Comparison of ENCODE assay signal across 28 cellular contexts in the genomic region with DNA sequence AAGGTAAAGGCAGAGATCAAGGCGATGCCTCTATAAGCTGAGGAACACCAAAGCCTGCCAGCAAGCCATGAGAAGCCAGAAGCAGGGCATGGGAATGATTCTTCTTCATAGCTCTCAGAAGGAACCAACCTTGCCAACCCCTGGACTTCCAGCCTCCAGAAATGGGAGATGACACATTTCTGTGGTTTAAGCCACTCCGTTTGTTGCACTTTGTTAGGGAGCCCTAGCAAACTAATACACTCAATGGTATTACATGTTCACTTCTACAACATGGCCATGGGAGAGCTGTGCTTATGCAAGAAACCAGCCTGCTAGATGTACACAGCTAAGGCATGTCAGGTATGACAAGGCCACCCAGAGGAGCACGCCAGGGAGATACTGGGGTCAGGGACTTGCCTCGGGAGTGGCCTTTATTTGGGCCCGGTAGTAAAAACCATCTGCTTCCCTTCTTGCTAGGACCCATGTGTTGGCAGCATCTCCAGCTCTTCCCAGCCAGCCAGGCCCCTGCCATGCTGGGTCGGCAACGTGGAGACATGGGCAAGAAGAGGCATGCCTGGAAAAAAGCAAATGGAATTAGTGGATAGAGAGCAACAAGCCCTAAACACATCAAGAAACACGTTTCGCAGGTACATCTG. TPM values are rescaled to one million over a fixed set of nuclear protein-coding genes. Genes with fewer than 3 reads are reported as not detected.
A peak's percentile ranks its signal among the peaks of the same experiment; 100 is the strongest.
DNase-seq lines count a peak whose midpoint lies in the region; ATAC-seq and TF ChIP-seq lines count a peak whose summit lies in the region.
"Had no signal": no experiment of that assay in that cellular context is flagged by ENCODE, and none has a peak within 500 bp of the region (broad histone marks: within the 10 kb centered on the region; RNA-seq: fewer than 3 reads in every experiment).

No MANE protein-coding gene starts in this region.

- CTCF ChIA-PET in IMR-90 (lab: Yijun Ruan, JAX) = no interaction called here

- H3K56ac ChIP-seq in IMR-90 (ENCODE audit: extremely low read depth, insufficient read depth, low read length) = no peak overlapping the region

- no peaks in the 10 kb centered on the region for H3K79me1 ChIP-seq in IMR-90 (ENCODE audit: low read depth in 1 of 2, low read length in 2 of 2)

- H4K5ac ChIP-seq in IMR-90 (ENCODE audit: low read depth, low read length) = no peak overlapping the region

- in situ Hi-C loops in IMR-90 (cut with MboI; ENCODE audit: low sequenced_read_pairs) = no loop called here

- POLR2A ChIA-PET in IMR-90 (lab: Charles Lee; ENCODE audit: unreplicated experiment) = no interaction called here

- H3K36me3 ChIP-seq in IMR-90 (ENCODE audit: control insufficient read depth, insufficient read depth, low read length) = no peaks in the 10 kb centered on the region

- peak overlapping the region; percentile 7 for H2AK9ac ChIP-seq in IMR-90 (replicated peaks; ENCODE audit: low read depth, low read length, poor library complexity)

- H3K4me1 ChIP-seq in IMR-90 (ENCODE audit: control insufficient read depth, insufficient read depth, low read length) = peaks cover 8% of the 10 kb centered on the region
- H3K4me1 ChIP-seq: left lung had no signal

- H3K4me3 ChIP-seq in IMR-90 (ENCODE audit: insufficient read depth, low read depth, low read length) (no peak overlapping the region), epithelial cell of esophagus (ENCODE audit: low read length) (no peak overlapping the region)
- H3K4me3 ChIP-seq: left lung, PC-9 had no signal

- H2AK5ac ChIP-seq in IMR-90 (ENCODE audit: low read depth, low read length) = peak overlapping the region; percentile 36; the same call in 1 of the 2 replicates

- no peaks in the 10 kb centered on the region for H3K9me3 ChIP-seq in IMR-90 (ENCODE audit: control insufficient read depth, insufficient read depth, low read length)
- H3K9me3 ChIP-seq: left lung had no signal

- no peak for TF ChIP-seq POLR2A in IMR-90 (IDR thresholded peaks at IDR 0.05; ENCODE audit: low read depth, low read length)

- intact Hi-C loops in IMR-90 (cut with micrococcal nuclease) = no loop called here

- H3K27ac ChIP-seq in IMR-90 (ENCODE audit: insufficient read depth, low read length) = no peak overlapping the region
- H3K27ac ChIP-seq: left lung, PC-9 had no signal

- H2BK20ac ChIP-seq in IMR-90 (ENCODE audit: low read depth, low read length) = 0 out of 2 replicates have a peak overlapping the region, but pooled peaks have one; percentile 14

- H4K8ac ChIP-seq in IMR-90 (ENCODE audit: low read depth in 2 of 2, low read length in 2 of 2) = 0 out of 4 replicates have a peak overlapping the region, but pooled peaks of 1 of the 2 experiments have one; percentile 18

- TF ChIP-seq CTCF in IMR-90 (conservative IDR thresholded peaks at IDR 0.05; ENCODE audit: low read depth, low read length) (no peak), epithelial cell of esophagus (IDR thresholded peaks at IDR 0.05; ENCODE audit: insufficient read depth, low read depth, low read length, missing control alignments) (no peak)

- peaks cover 18% of the 10 kb centered on the region; the same call in 1 of the 2 replicates for H3K9me1 ChIP-seq in IMR-90 (ENCODE audit: insufficient read depth, low read length)

- no peak overlapping the region for H2BK120ac ChIP-seq in IMR-90 (ENCODE audit: low read depth, low read length)

- no peak overlapping the region; the same call in 2 of the 3 replicates for H2BK15ac ChIP-seq in IMR-90 (ENCODE audit: low read depth, low read length)

- dilution Hi-C loops in IMR-90 (cut with HindIII; ENCODE audit: low sequenced_read_pairs, unreplicated experiment) = no loop called here

- H3K27me3 ChIP-seq in IMR-90 (ENCODE audit: control insufficient read depth, insufficient read depth, low read length) = no peaks in the 10 kb centered on the region
- H3K27me3 ChIP-seq: left lung had no signal

- H3K9ac ChIP-seq in IMR-90 (ENCODE audit: low read depth, low read length) = no peak overlapping the region

- H3K14ac ChIP-seq in IMR-90 (replicated peaks; ENCODE audit: low read depth, low read length) = peak overlapping the region; percentile 32; the same call in 1 of the 2 replicates

- DNase-seq in EL (peak; percentile 55), IMR-90 (peak; percentile 43), epithelial cell of esophagus (ENCODE audit: low read depth) (peak; percentile 18), myocyte (ENCODE audit: low read depth) (peak; percentile 88), T-helper 2 cell (no peak)
- no peak for DNase-seq in stimulated activated CD4-positive, alpha-beta T cell treated with anti-CD3 and anti-CD28 coated beads, Interleukin-12 subunit alpha, Interleukin-12 subunit beta, amount 100 ng/mL, for 4 hours
- DNase-seq in activated naive CD4-positive, alpha-beta T cell treated with Interleukin-2 at 50 U/mL for 16 hours = no peak
- DNase-seq: activated CD8-positive, alpha-beta T cell treated with anti-CD3 and anti-CD28 coated beads, Interleukin-2, amount 10 ng/mL, durations not matched to agents 7 days and 5 days; activated gamma-delta T cell; anterior cingulate cortex; caudate nucleus; CD4-positive, alpha-beta T cell; DMS 273 treated with DMSO at 0.1 percent for 48 hours; foreskin melanocyte; KG1; left lung; natural killer cell; NCI-H1436 treated with DMSO at 0.1 percent for 48 hours; NCI-H524; NK-92 treated with Interleukin-12 subunit alpha and Interleukin-12 subunit beta, amount 100 ng/mL, for 24 hours; PC-9; SHP77 treated with DMSO at 0.1 percent for 48 hours; stimulated activated CD4-positive, alpha-beta T cell treated with anti-CD3 and anti-CD28 coated beads, Interleukin-4, amount 100 ng/mL, for 24 hours; stimulated activated naive B cell treated with anti-CD40 and anti-IgM and Interleukin-4, amounts not matched to agents 10 μg/mL and 1 μg/mL and 100 μg/mL, for 72 hours; SW 1271 had no signal

- H4K20me1 ChIP-seq in IMR-90 (ENCODE audit: insufficient read depth, low read length) = no peaks in the 10 kb centered on the region

- peak overlapping the region; percentile 16 for H2AFZ ChIP-seq in IMR-90 (replicated peaks; ENCODE audit: low read length, poor library complexity)
- H2AFZ ChIP-seq: PC-9 had no signal

- H3K23ac ChIP-seq in IMR-90 (ENCODE audit: low read depth, low read length) = peak overlapping the region; percentile 3; the same call in 1 of the 2 replicates

- 0 out of 2 replicates have a peak overlapping the region, but pooled peaks have one; percentile 4 for H3K4ac ChIP-seq in IMR-90 (ENCODE audit: low read depth, low read length)

- 90% methylated on average over 2 of the region's 9 CpGs; no CpG with 5 or more reads in 1 of the 2 experiments for WGBS in IMR-90 (ENCODE audit: extremely low coverage in 2 of 2, insufficient read length in 1 of 2), 2 experiments

- H4K91ac ChIP-seq in IMR-90 (ENCODE audit: insufficient read depth, low read depth, low read length) = no peak overlapping the region

- no peak; the same call in 1 of the 2 replicates for ATAC-seq in IMR-90 (ENCODE audit: low read depth)
- ATAC-seq: activated CD8-positive, alpha-beta T cell treated with anti-CD3 and anti-CD28 coated beads, Interleukin-2, amount 10 ng/mL, durations not matched to agents 7 days and 5 days; left lung; natural killer cell; stimulated activated naive B cell treated with anti-CD40 and anti-IgM and Interleukin-4, amounts not matched to agents 10 μg/mL and 1 μg/mL and 100 μg/mL, for 72 hours had no signal

- TF ChIP-seq RAD21 in IMR-90 (IDR thresholded peaks at IDR 0.05; ENCODE audit: low read length) = no peak

- no peak overlapping the region for H3K4me2 ChIP-seq in IMR-90 (ENCODE audit: low read depth, low read length)
- H3K4me2 ChIP-seq: PC-9 had no signal

- no peak overlapping the region for H2BK5ac ChIP-seq in IMR-90 (ENCODE audit: low read depth, low read length, poor library complexity, severe bottlenecking)

- H3K18ac ChIP-seq in IMR-90 (ENCODE audit: low read depth, low read length) = no peak overlapping the region

- no TSS peak for BruUV-seq in IMR-90 (replicated peaks; lab: Mats Ljungman, UMichigan)

TF ChIP-seq in IMR-90, 13 proteins besides CTCF, POLR2A, EP300 and RAD21 (continues in another document):
- no peak for TF ChIP-seq MXI1 (IDR thresholded peaks at IDR 0.05; ENCODE audit: borderline replicate concordance, low read depth, low read length)
- TF ChIP-seq, protein P1, sequence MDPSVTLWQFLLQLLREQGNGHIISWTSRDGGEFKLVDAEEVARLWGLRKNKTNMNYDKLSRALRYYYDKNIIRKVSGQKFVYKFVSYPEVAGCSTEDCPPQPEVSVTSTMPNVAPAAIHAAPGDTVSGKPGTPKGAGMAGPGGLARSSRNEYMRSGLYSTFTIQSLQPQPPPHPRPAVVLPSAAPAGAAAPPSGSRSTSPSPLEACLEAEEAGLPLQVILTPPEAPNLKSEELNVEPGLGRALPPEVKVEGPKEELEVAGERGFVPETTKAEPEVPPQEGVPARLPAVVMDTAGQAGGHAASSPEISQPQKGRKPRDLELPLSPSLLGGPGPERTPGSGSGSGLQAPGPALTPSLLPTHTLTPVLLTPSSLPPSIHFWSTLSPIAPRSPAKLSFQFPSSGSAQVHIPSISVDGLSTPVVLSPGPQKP (IDR thresholded peaks at IDR 0.05; ENCODE audit: borderline replicate concordance, low read depth, low read length) = no peak
- no peak for TF ChIP-seq BHLHE40 (IDR thresholded peaks at IDR 0.05; ENCODE audit: low read depth, low read length)
- TF ChIP-seq MAZ (IDR thresholded peaks at IDR 0.05; ENCODE audit: borderline replicate concordance, low read depth, low read length) = no peak
- no peak for TF ChIP-seq CEBPB (IDR thresholded peaks at IDR 0.05; ENCODE audit: low read depth, low read length)

RNA-seq across cellular contexts. Expression of a gene that starts 3.6 kb away (rescaled TPM):
- total RNA-seq in IMR-90 (2012; rRNA removed) (not detected in 2 replicates), myocyte (not detected in 2 replicates)
- not detected in 2 replicates for polyA plus RNA-seq in IMR-90 (2012; rRNA removed)
- not detected in 2 replicates for polyA plus RNA-seq in IMR-90 (2012; cell fraction: cytosol; rRNA removed)
- polyA plus RNA-seq in IMR-90 (2012; cell fraction: nucleus; rRNA removed; ENCODE audit: low replicate concordance) = not detected in 2 replicates
- 0.13 TPM for polyA plus RNA-seq in myocyte (2012)
- total RNA-seq: activated CD8-positive, alpha-beta T cell treated with anti-CD3 and anti-CD28 coated beads, Interleukin-2, amount 10 ng/mL, durations not matched to agents 7 days and 5 days; CD4-positive, alpha-beta T cell; G401; natural killer cell; omental fat pad; PC-9 had no signal

RNA-seq across cellular contexts. Expression of a gene that starts 13.7 kb away (rescaled TPM):
- not detected in 2 replicates for total RNA-seq in IMR-90 (2012; rRNA removed)
- polyA plus RNA-seq in IMR-90 (2012; rRNA removed) = not detected in 2 replicates
- not detected in 2 replicates for polyA plus RNA-seq in IMR-90 (2012; cell fraction: cytosol; rRNA removed)
- not detected in 2 replicates for polyA plus RNA-seq in IMR-90 (2012; cell fraction: nucleus; rRNA removed; ENCODE audit: low replicate concordance)
- total RNA-seq in myocyte = not detected in 2 replicates
- not detected for polyA plus RNA-seq in myocyte (2012)
- total RNA-seq: activated CD8-positive, alpha-beta T cell treated with anti-CD3 and anti-CD28 coated beads, Interleukin-2, amount 10 ng/mL, durations not matched to agents 7 days and 5 days; CD4-positive, alpha-beta T cell; G401; left lung; natural killer cell; omental fat pad; PC-9; temporal lobe had no signal

RNA-seq across cellular contexts. Expression of a gene that starts 18.1 kb away (rescaled TPM):
- total RNA-seq in IMR-90 (2012; rRNA removed) (27.8 and 33.9 TPM in 2 replicates), myocyte (95.3 and 95.5 TPM in 2 replicates)
- polyA plus RNA-seq in IMR-90 (2012; rRNA removed) = 30.6 and 36.0 TPM in 2 replicates
- 41.0 and 45.6 TPM in 2 replicates for polyA plus RNA-seq in IMR-90 (2012; cell fraction: cytosol; rRNA removed)
- polyA plus RNA-seq in IMR-90 (2012; cell fraction: nucleus; rRNA removed; ENCODE audit: low replicate concordance) = 18.1 and 30.7 TPM in 2 replicates
- polyA plus RNA-seq in myocyte (2012) = 104 TPM

RNA-seq across cellular contexts. Expression of a gene that starts 35.1 kb away (rescaled TPM):
- total RNA-seq in IMR-90 (2012; rRNA removed) (25.6 and 40.0 TPM in 2 replicates), myocyte (62.2 and 71.9 TPM in 2 replicates)
- polyA plus RNA-seq in IMR-90 (2012; rRNA removed) = 20.3 and 24.6 TPM in 2 replicates
- 9.2 and 10.0 TPM in 2 replicates for polyA plus RNA-seq in IMR-90 (2012; cell fraction: cytosol; rRNA removed)
- polyA plus RNA-seq in IMR-90 (2012; cell fraction: nucleus; rRNA removed; ENCODE audit: low replicate concordance) = 2.2 and 8.8 TPM in 2 replicates
- polyA plus RNA-seq in myocyte (2012) = 74.5 TPM

Comparison
In these comparisons a context has a peak if more than half of its experiments do, and no peak if none do; other contexts are left out.
1. DNase-seq: peak in EL (single experiment), IMR-90 (single experiment), epithelial cell of esophagus (single experiment) and myocyte (single experiment); none in T-helper 2 cell (0 of 5), stimulated activated CD4-positive, alpha-beta T cell treated with anti-CD3 and anti-CD28 coated beads, Interleukin-12 subunit alpha, Interleukin-12 subunit beta, amount 100 ng/mL, for 4 hours (single experiment) and activated naive CD4-positive, alpha-beta T cell treated with Interleukin-2 at 50 U/mL for 16 hours (single experiment).